ENCODE assay signal across 9 cellular contexts in genomic region chr6:132079286-132079685, GRCh38.
"Had no signal": no experiment of that assay in that cellular context is flagged by ENCODE, and none has a peak within 500 bp of the region (broad histone marks: within the 10 kb centered on the region; RNA-seq: fewer than 3 reads in every experiment).

No MANE protein-coding gene starts in this region.

- H3K4me1 ChIP-seq: HAP-1 had no signal

- ATAC-seq: GM23338, HCT116 had no signal

- H3K9me3 ChIP-seq: HAP-1 had no signal

- H3K9ac ChIP-seq: GM23248 had no signal

- H3K27ac ChIP-seq: GM23248 had no signal

- H3K36me3 ChIP-seq: HAP-1 had no signal

- H3K4me2 ChIP-seq: GM23338 had no signal

- DNase-seq: GM23248, GOT3, H7, H9, HCEC 1CT, HFFc6 had no signal

- H3K4me3 ChIP-seq: GM23248, GM23338, HAP-1 had no signal

- H2AFZ ChIP-seq: GM23248, GM23338 had no signal
